15 cellular contexts compared by ENCODE assay signal in the genomic region with DNA sequence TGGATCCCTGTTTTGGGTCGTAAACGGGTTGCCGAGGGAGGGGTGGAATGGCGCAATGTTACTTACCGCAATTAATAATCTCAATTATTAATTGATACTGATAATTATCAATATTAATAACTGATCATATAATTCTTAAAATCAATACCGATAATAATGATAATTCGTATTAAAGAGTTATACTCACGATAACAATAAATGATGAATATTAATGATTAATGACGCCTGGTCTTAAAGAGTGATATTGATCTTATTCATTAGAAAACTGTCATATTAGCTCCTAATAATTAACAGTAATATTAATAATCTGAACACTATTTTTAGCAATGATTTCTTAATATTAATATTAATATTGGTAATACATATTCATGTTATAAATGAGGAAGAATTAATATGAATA. TPM values are rescaled to one million over a fixed set of nuclear protein-coding genes. Genes with fewer than 3 reads are reported as not detected.
A peak's percentile ranks its signal among the peaks of the same experiment; 100 is the strongest.
DNase-seq lines count a peak whose midpoint lies in the region; FAIRE-seq and TF ChIP-seq lines count a peak whose summit lies in the region.
"Not testable (repeated sequence)": the region's sequence is repeated elsewhere in the genome, so short reads cannot be mapped to it uniquely, and the experiment has no call there.
"Had no signal": no experiment of that assay in that cellular context is flagged by ENCODE, and none has a peak within 500 bp of the region (broad histone marks: within the 10 kb centered on the region; RNA-seq: fewer than 3 reads in every experiment).

No MANE protein-coding gene starts in this region.

- not testable (repeated sequence) for H3K27ac ChIP-seq in kidney (ENCODE audit: low read depth in 2 of 2, low read length in 2 of 2)

- FAIRE-seq in A204.1 (lab: Jason Lieb, UNC) = peak; percentile 84
- FAIRE-seq in TTC549 (lab: Jason Lieb, UNC) = peak; percentile 11
- peak; percentile 93 for FAIRE-seq in colon (lab: Jason Lieb, UNC)
- FAIRE-seq in frontal cortex (lab: Jason Lieb, UNC) = peak; percentile 81
- peak; percentile 85 for FAIRE-seq in kidney (lab: Jason Lieb, UNC)

- H3K9me3 ChIP-seq in kidney (ENCODE audit: control insufficient read depth in 1 of 2, low read length in 2 of 2) = not testable (repeated sequence)

- intact Hi-C loops in kidney (cut with DNase I) = not testable (repeated sequence)

- not testable (repeated sequence) for H3K4me3 ChIP-seq in kidney (ENCODE audit: low read length in 2 of 2)

- not testable (repeated sequence) for H3K4me1 ChIP-seq in kidney (ENCODE audit: control insufficient read depth in 1 of 2, insufficient read depth in 1 of 2, low read depth in 1 of 2, low read length in 2 of 2)

- not testable (repeated sequence) for DNase-seq in frontal cortex (ENCODE audit: low spot score in 2 of 2); kidney

- not testable (repeated sequence) for H3K36me3 ChIP-seq in kidney (ENCODE audit: control insufficient read depth in 1 of 2, insufficient read depth in 2 of 2, low read length in 2 of 2)

- not testable (repeated sequence) for TF ChIP-seq CTCF in kidney (IDR thresholded peaks at IDR 0.05; ENCODE audit: borderline replicate concordance, extremely low read depth, insufficient read depth)

- H3K9ac ChIP-seq in kidney (ENCODE audit: low read length in 2 of 2) = not testable (repeated sequence)

RNA-seq across cellular contexts. Expression of a gene that starts 34.6 kb away (rescaled TPM):
- total RNA-seq in frontal cortex = not detected
- total RNA-seq in kidney = not detected
- polyA plus RNA-seq in kidney (ENCODE audit: insufficient read depth, low read depth, low replicate concordance) = not detected
- total RNA-seq: A172; A673; CD4-positive, alpha-beta memory T cell; CD4-positive, CD25-positive, alpha-beta regulatory T cell; CD8-positive, alpha-beta memory T cell; Daoy; G401; GM12878 had no signal
- polyA plus RNA-seq: AG04450; CD14-positive monocyte; CD4-positive, alpha-beta memory T cell; CD4-positive, CD25-positive, alpha-beta regulatory T cell; CD8-positive, alpha-beta memory T cell; GM12878 had no signal
